In the genomic region with DNA sequence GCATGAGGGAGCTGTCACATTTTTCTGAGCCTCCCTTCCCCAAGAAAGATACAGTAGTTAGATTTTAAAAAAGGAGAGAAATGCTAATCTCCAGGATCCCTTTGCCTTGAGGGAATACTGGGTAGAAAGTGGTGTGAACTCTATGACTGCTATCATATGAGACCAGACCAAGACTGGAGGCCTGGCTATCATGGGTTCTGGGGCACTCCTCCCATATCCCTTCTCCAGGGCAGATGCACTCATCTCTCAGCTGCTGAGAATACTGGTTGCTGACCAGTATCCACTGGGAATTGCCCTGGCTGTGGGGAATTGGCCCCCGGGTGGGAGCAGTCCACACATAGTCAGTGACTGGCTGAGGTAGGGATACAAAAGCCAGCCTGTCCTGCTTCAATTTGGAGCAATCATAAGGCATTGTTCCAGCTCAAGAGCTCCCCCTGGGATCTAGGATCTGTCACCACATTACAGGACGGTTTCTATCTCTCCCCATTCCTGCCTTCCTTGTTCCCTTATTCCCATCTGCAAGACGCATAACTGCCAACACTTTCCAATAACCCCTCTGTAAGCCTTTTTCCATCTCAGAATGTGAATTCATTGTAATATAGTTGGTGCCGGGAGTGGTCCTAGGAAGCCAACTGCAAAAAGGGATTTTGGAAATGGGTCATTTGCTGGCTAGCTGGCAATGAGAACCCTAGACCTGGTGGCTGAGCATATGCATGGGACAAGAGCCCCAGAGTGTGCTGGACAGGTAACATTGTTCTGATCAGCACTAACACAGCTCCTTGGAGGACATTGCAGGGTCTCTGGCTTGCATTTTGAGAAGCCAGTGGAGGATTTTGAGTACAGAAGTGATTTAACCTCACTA, we compare ENCODE assay signal across 8 cellular contexts. TPM values are rescaled to one million over a fixed set of nuclear protein-coding genes. Genes with fewer than 3 reads are reported as not detected.
DNase-seq lines count a peak whose midpoint lies in the region; ATAC-seq, FAIRE-seq and TF ChIP-seq lines count a peak whose summit lies in the region.

No MANE protein-coding gene starts in this region.

- 13% methylated on average over 4 of the region's 4 CpGs for WGBS in mammary epithelial cell (ENCODE audit: low coverage, missing lambda C conversion rate)
- 2% methylated on average over 4 of the region's 4 CpGs for WGBS in HepG2 (ENCODE audit: low lambda C conversion rate)

- no peaks in the 10 kb centered on the region for H3K79me2 ChIP-seq in mammary epithelial cell (ENCODE audit: insufficient read depth, low read length)
- H3K79me2 ChIP-seq in HepG2 (ENCODE audit: insufficient read depth, low read length), result no peaks in the 10 kb centered on the region

- peaks cover 19 to 28% of the 10 kb centered on the region in 2 donors for H3K27me3 Mint-ChIP-seq in natural killer cell treated with Interleukin-12 subunit alpha and Interleukin-12 subunit beta and Interleukin-15 and Interleukin-18, amount 100 ng/mL, for 72 hours
- peaks cover 6 to 14% of the 10 kb centered on the region in 2 donors for H3K27me3 Mint-ChIP-seq in stimulated activated naive B cell treated with anti-CD40 and anti-IgM and Interleukin-4, amounts not matched to agents 10 μg/mL and 1 μg/mL and 100 μg/mL, for 72 hours

- no peak overlapping the region for H3K4me3 Mint-ChIP-seq in natural killer cell treated with Interleukin-12 subunit alpha and Interleukin-12 subunit beta and Interleukin-15 and Interleukin-18, amount 100 ng/mL, for 72 hours
- no peak overlapping the region for H3K4me3 Mint-ChIP-seq in stimulated activated naive B cell treated with anti-CD40 and anti-IgM and Interleukin-4, amounts not matched to agents 10 μg/mL and 1 μg/mL and 100 μg/mL, for 72 hours

- intact Hi-C loops in Right ventricle myocardium superior (cut with DNase I) (no loop called here), cardiac septum (cut with DNase I) (no loop called here), mammary epithelial cell (cut with micrococcal nuclease) (loop anchor here (1.0 kb wide), 1 partner anchor 152 kb away; no protein-coding TSS in a partner anchor), HepG2 (cut with micrococcal nuclease; ENCODE audit: unreplicated experiment) (loop anchor here (2.0 to 5.0 kb wide), 3 partner anchors 74 to 546 kb away; no protein-coding TSS in a partner anchor)

- TF ChIP-seq POLR2A in HepG2 (IDR thresholded peaks at IDR 0.05; ENCODE audit: insufficient read depth in 1 of 2, low read depth in 2 of 2, low read length in 2 of 2), result no peak

- H3K4me3 ChIP-seq in mammary epithelial cell (replicated peaks in 1 of 3; ENCODE audit: insufficient read depth in 1 of 3, low read depth in 2 of 3, low read length in 3 of 3), result no peak overlapping the region
- no peak overlapping the region for H3K4me3 ChIP-seq in HepG2 (replicated peaks in 1 of 3; ENCODE audit: insufficient read depth in 1 of 3, low read depth in 2 of 3, low read length in 3 of 3)

- no peaks in the 10 kb centered on the region for H3K9me3 Mint-ChIP-seq in natural killer cell treated with Interleukin-12 subunit alpha and Interleukin-12 subunit beta and Interleukin-15 and Interleukin-18, amount 100 ng/mL, for 72 hours
- peaks cover 4 to 11% of the 10 kb centered on the region in 2 donors for H3K9me3 Mint-ChIP-seq in stimulated activated naive B cell treated with anti-CD40 and anti-IgM and Interleukin-4, amounts not matched to agents 10 μg/mL and 1 μg/mL and 100 μg/mL, for 72 hours

- TF ChIP-seq EP300 in HepG2 (IDR thresholded peaks at IDR 0.05; ENCODE audit: low read depth in 2 of 2, low read length in 2 of 2), result no peak
- no peak for TF ChIP-seq EP300 in HepG2 (CRISPR knock-in tag; IDR thresholded peaks at IDR 0.05; ENCODE audit: borderline replicate concordance)

- H3K4me1 ChIP-seq in mammary epithelial cell (ENCODE audit: insufficient read depth, low read length) (peaks cover 4% of the 10 kb centered on the region), HepG2 (ENCODE audit: insufficient read depth, low read length) (peaks cover 9% of the 10 kb centered on the region)

- H3K27ac ChIP-seq in mammary epithelial cell (ENCODE audit: insufficient read depth, low read depth, low read length), result no peak overlapping the region
- H3K27ac ChIP-seq in HepG2 (ENCODE audit: extremely low read length, insufficient read depth, low read length), result no peak overlapping the region

- FAIRE-seq in HepG2 (lab: Jason Lieb, UNC), result peak; percentile 50

- H3K9me3 ChIP-seq in mammary epithelial cell (replicated peaks; ENCODE audit: insufficient read depth, low read length) (no peaks in the 10 kb centered on the region), HepG2 (ENCODE audit: low read length) (no peaks in the 10 kb centered on the region)

- BruUV-seq in mammary epithelial cell (replicated peaks; lab: Mats Ljungman, UMichigan) (no TSS peak), HepG2 (replicated peaks; lab: Mats Ljungman, UMichigan) (no TSS peak)

- peak; percentile 83 for ATAC-seq in Right ventricle myocardium superior (ENCODE audit: poor library complexity)
- ATAC-seq in HepG2, result peak; percentile 93
- ATAC-seq in GM18519 (IDR thresholded peaks at IDR 0.05; ENCODE audit: low FRiP score, unreplicated experiment), result no peak
- ATAC-seq in natural killer cell treated with Interleukin-12 subunit alpha and Interleukin-12 subunit beta and Interleukin-15 and Interleukin-18, amount 100 ng/mL, for 72 hours, result no peak
- no peak for ATAC-seq in stimulated activated naive B cell treated with anti-CD40 and anti-IgM and Interleukin-4, amounts not matched to agents 10 μg/mL and 1 μg/mL and 100 μg/mL, for 72 hours (replicated peaks)

- H3K4me1 Mint-ChIP-seq in natural killer cell treated with Interleukin-12 subunit alpha and Interleukin-12 subunit beta and Interleukin-15 and Interleukin-18, amount 100 ng/mL, for 72 hours (ENCODE audit: low read depth in 2 of 2), result peaks cover 3 to 4% of the 10 kb centered on the region in 2 donors
- H3K4me1 Mint-ChIP-seq in stimulated activated naive B cell treated with anti-CD40 and anti-IgM and Interleukin-4, amounts not matched to agents 10 μg/mL and 1 μg/mL and 100 μg/mL, for 72 hours, result peaks cover 11 to 13% of the 10 kb centered on the region in 2 donors

- H3K36me3 ChIP-seq in mammary epithelial cell (ENCODE audit: insufficient read depth, low read length) (no peaks in the 10 kb centered on the region), HepG2 (replicated peaks in 1 of 2; ENCODE audit: control insufficient read depth in 1 of 2, insufficient read depth in 2 of 2, low read length in 2 of 2) (no peaks in the 10 kb centered on the region)

- peak; percentile 68 to 85 for TF ChIP-seq CTCF in mammary epithelial cell (conservative IDR thresholded peaks at IDR 0.05 in 1 of 2, IDR thresholded peaks at IDR 0.05 in 1 of 2; ENCODE audit: extremely low read depth in 1 of 2, insufficient read depth in 1 of 2, low read depth in 1 of 2, low read length in 2 of 2)
- peak; percentile 85 for TF ChIP-seq CTCF in HepG2 (CRISPR knock-in tag; IDR thresholded peaks at IDR 0.05)

- peak; percentile 57 for TF ChIP-seq RAD21 in HepG2 (CRISPR knock-in tag; IDR thresholded peaks at IDR 0.05)

- POLR2A ChIA-PET in HepG2 (lab: Yijun Ruan, JAX), result interaction anchor here (1.6 kb wide), 1 partner anchor 68 kb away, joined by 8 read pairs; a partner anchor contains a TSS

- H3K9ac ChIP-seq in mammary epithelial cell (ENCODE audit: insufficient read depth, low read length) (no peak overlapping the region), HepG2 (ENCODE audit: insufficient read depth, low read depth, low read length) (no peak overlapping the region)

- H2AFZ ChIP-seq in mammary epithelial cell (ENCODE audit: low read depth, low read length) (no peak overlapping the region), HepG2 (ENCODE audit: low read length) (no peak overlapping the region)

- peaks cover 6% of the 10 kb centered on the region for H3K36me3 Mint-ChIP-seq in natural killer cell treated with Interleukin-12 subunit alpha and Interleukin-12 subunit beta and Interleukin-15 and Interleukin-18, amount 100 ng/mL, for 72 hours
- H3K36me3 Mint-ChIP-seq in stimulated activated naive B cell treated with anti-CD40 and anti-IgM and Interleukin-4, amounts not matched to agents 10 μg/mL and 1 μg/mL and 100 μg/mL, for 72 hours, result peaks cover 0 to 2% of the 10 kb centered on the region in 2 donors

- dilution Hi-C loops in mammary epithelial cell (cut with HindIII; ENCODE audit: low sequenced_read_pairs), result no loop called here

- H3K27ac Mint-ChIP-seq in natural killer cell treated with Interleukin-12 subunit alpha and Interleukin-12 subunit beta and Interleukin-15 and Interleukin-18, amount 100 ng/mL, for 72 hours, result no peak overlapping the region
- H3K27ac Mint-ChIP-seq in stimulated activated naive B cell treated with anti-CD40 and anti-IgM and Interleukin-4, amounts not matched to agents 10 μg/mL and 1 μg/mL and 100 μg/mL, for 72 hours, result no peak overlapping the region

- H3K27me3 ChIP-seq in mammary epithelial cell (ENCODE audit: insufficient read depth, low read length) (no peaks in the 10 kb centered on the region), HepG2 (ENCODE audit: control insufficient read depth in 1 of 2, insufficient read depth in 2 of 2, low read length in 2 of 2) (no peaks in the 10 kb centered on the region)

- H3K4me2 ChIP-seq in mammary epithelial cell (ENCODE audit: insufficient read depth, low read depth, low read length) (no peak overlapping the region), HepG2 (ENCODE audit: low read depth, low read length) (no peak overlapping the region)

- H4K20me1 ChIP-seq in mammary epithelial cell (ENCODE audit: insufficient read depth, low read length) (no peaks in the 10 kb centered on the region), HepG2 (ENCODE audit: insufficient read depth, low read length) (no peaks in the 10 kb centered on the region)

- DNase-seq in Right ventricle myocardium superior (no peak), cardiac septum (ENCODE audit: low spot score) (no peak), NCI-H345 treated with DMSO at 0.1 percent for 48 hours (lab: John Stamatoyannopoulos, UW; ENCODE audit: unreplicated experiment) (peak; percentile 16), mammary epithelial cell (peak; percentile 48), HepG2 (ENCODE audit: low spot score) (peak; percentile 63)
- no peak for DNase-seq in natural killer cell treated with Interleukin-12 subunit alpha and Interleukin-12 subunit beta and Interleukin-15 and Interleukin-18, amount 100 ng/mL, for 72 hours (ENCODE audit: low spot score)
- no peak for DNase-seq in stimulated activated naive B cell treated with anti-CD40 and anti-IgM and Interleukin-4, amounts not matched to agents 10 μg/mL and 1 μg/mL and 100 μg/mL, for 72 hours

- in situ Hi-C loops in mammary epithelial cell (cut with MboI; ENCODE audit: low sequenced_read_pairs in 2 of 2) (loop anchor here in 1 of 2 donors (25.0 kb wide), 1 partner anchor 161 kb away; no protein-coding TSS in a partner anchor), HepG2 (cut with HindIII; ENCODE audit: extremely low pct_ligation_motif_present, low pct_unique_long_range_greater_than_20kb) (loop anchor here (5.0 kb wide), 1 partner anchor 151 kb away; no protein-coding TSS in a partner anchor)

- CTCF ChIA-PET in mammary epithelial cell (lab: Charles Lee; ENCODE audit: low non-redundant PET), result interaction anchor here (0.6 kb wide), 1 partner anchor 181 kb away, joined by 6 read pairs; no protein-coding TSS in a partner anchor
- CTCF ChIA-PET in HepG2 (lab: Yijun Ruan, JAX; ENCODE audit: low intra/inter-chr PET ratio, low total read pairs), result interaction anchor here (2.5 kb wide), 1 partner anchor 152 kb away, joined by 23 read pairs; no protein-coding TSS in a partner anchor

RNA-seq across cellular contexts. Expression of a gene that starts 35.4 kb away (rescaled TPM):
- total RNA-seq in Right ventricle myocardium superior (21.5 TPM), cardiac septum (21.7 TPM), mammary epithelial cell (under 1 TPM in 1 of 2 donors, not detected in 1; under 0.01 TPM), HepG2 (2016; rRNA removed; fragmentation: Illumina TruSeq; extraction: Trizol) (0.14 and 0.27 TPM in 2 replicates)
- polyA plus RNA-seq in mammary epithelial cell (0.09 TPM), HepG2 (2011; rRNA removed) (0.05 TPM in 1 of 2 replicates, not detected in the other)
- polyA minus RNA-seq in mammary epithelial cell, result not detected
- not detected in 2 replicates for total RNA-seq in HepG2 (2016; cell fraction: cytosol; rRNA removed; fragmentation: Illumina TruSeq; extraction: Trizol; ENCODE audit: low read depth)
- total RNA-seq in HepG2 (2016; cell fraction: insoluble cytoplasmic fraction; rRNA removed; fragmentation: Illumina TruSeq; extraction: Trizol), result 0.17 and 0.25 TPM in 2 replicates
- total RNA-seq in HepG2 (2016; cell fraction: membrane; rRNA removed; fragmentation: Illumina TruSeq; extraction: Trizol), result 0.10 and 0.19 TPM in 2 replicates
- total RNA-seq in HepG2 (2016; cell fraction: nucleus; rRNA removed; fragmentation: Illumina TruSeq; extraction: Trizol), result not detected in 2 replicates
- 0.03 and 0.04 TPM in 2 replicates for polyA plus RNA-seq in HepG2 (2011; cell fraction: cytosol; rRNA removed)
- polyA plus RNA-seq in HepG2 (2011; cell fraction: nucleus; rRNA removed), result not detected in 2 replicates
- not detected in 2 replicates for polyA plus RNA-seq in HepG2 (2012)
- polyA plus RNA-seq in HepG2 (2016; cell fraction: cytosol; fragmentation: Illumina TruSeq; extraction: Trizol; ENCODE audit: low read depth), result 0.25 and 0.38 TPM in 2 replicates
- 0.13 TPM in 1 of 2 replicates, not detected in the other for polyA plus RNA-seq in HepG2 (2016; cell fraction: insoluble cytoplasmic fraction; fragmentation: Illumina TruSeq; extraction: Trizol; ENCODE audit: low read depth)
- polyA plus RNA-seq in HepG2 (2016; cell fraction: membrane; fragmentation: Illumina TruSeq; extraction: Trizol; ENCODE audit: low read depth), result 0.21 and 0.26 TPM in 2 replicates
- polyA plus RNA-seq in HepG2 (2016; cell fraction: nucleus; fragmentation: Illumina TruSeq; extraction: Trizol; ENCODE audit: insufficient read depth, low read depth), result 0.72 TPM in 1 of 2 replicates, not detected in the other
- 0.06 and 8.1 TPM in 2 replicates for polyA minus RNA-seq in HepG2 (2011; rRNA and poly(A)+ RNA removed; ENCODE audit: low replicate concordance)
- not detected in 2 replicates for polyA minus RNA-seq in HepG2 (2011; cell fraction: cytosol; rRNA and poly(A)+ RNA removed)
- 0.87 TPM in 1 of 2 replicates, not detected in the other for polyA minus RNA-seq in HepG2 (2011; cell fraction: nucleus; rRNA and poly(A)+ RNA removed)
- total RNA-seq in natural killer cell treated with Interleukin-12 subunit alpha and Interleukin-12 subunit beta and Interleukin-15 and Interleukin-18, amount 100 ng/mL, for 72 hours, result not detected

Comparison
In these comparisons a context has a peak if more than half of its experiments do, and no peak if none do; other contexts are left out.
1. ATAC-seq: peak in Right ventricle myocardium superior (single experiment) and HepG2 (single experiment); none in GM18519 (single experiment), natural killer cell treated with Interleukin-12 subunit alpha and Interleukin-12 subunit beta and Interleukin-15 and Interleukin-18, amount 100 ng/mL, for 72 hours (0 of 2) and stimulated activated naive B cell treated with anti-CD40 and anti-IgM and Interleukin-4, amounts not matched to agents 10 μg/mL and 1 μg/mL and 100 μg/mL, for 72 hours (0 of 2).
2. DNase-seq: peak in NCI-H345 treated with DMSO at 0.1 percent for 48 hours (single experiment), mammary epithelial cell (single experiment) and HepG2 (single experiment); none in Right ventricle myocardium superior (single experiment), cardiac septum (single experiment), natural killer cell treated with Interleukin-12 subunit alpha and Interleukin-12 subunit beta and Interleukin-15 and Interleukin-18, amount 100 ng/mL, for 72 hours (single experiment) and stimulated activated naive B cell treated with anti-CD40 and anti-IgM and Interleukin-4, amounts not matched to agents 10 μg/mL and 1 μg/mL and 100 μg/mL, for 72 hours (single experiment).
3. RNA of a gene that starts 35.4 kb away (total RNA-seq): 21.7 TPM in cardiac septum (single experiment) and 21.5 TPM in Right ventricle myocardium superior (single experiment); 0.10 to 0.27 TPM in HepG2, under 0.01 TPM in mammary epithelial cell and not detected in natural killer cell treated with Interleukin-12 subunit alpha and Interleukin-12 subunit beta and Interleukin-15 and Interleukin-18, amount 100 ng/mL, for 72 hours; every median in the first group is over 10 times any median in the second.
4. intact Hi-C loops: an anchor here in mammary epithelial cell (1.0 kb wide) and HepG2 (2.0 to 5.0 kb wide); none called in Right ventricle myocardium superior and cardiac septum.